Comparison of ENCODE assay signal across 8 cellular contexts in the genomic region with DNA sequence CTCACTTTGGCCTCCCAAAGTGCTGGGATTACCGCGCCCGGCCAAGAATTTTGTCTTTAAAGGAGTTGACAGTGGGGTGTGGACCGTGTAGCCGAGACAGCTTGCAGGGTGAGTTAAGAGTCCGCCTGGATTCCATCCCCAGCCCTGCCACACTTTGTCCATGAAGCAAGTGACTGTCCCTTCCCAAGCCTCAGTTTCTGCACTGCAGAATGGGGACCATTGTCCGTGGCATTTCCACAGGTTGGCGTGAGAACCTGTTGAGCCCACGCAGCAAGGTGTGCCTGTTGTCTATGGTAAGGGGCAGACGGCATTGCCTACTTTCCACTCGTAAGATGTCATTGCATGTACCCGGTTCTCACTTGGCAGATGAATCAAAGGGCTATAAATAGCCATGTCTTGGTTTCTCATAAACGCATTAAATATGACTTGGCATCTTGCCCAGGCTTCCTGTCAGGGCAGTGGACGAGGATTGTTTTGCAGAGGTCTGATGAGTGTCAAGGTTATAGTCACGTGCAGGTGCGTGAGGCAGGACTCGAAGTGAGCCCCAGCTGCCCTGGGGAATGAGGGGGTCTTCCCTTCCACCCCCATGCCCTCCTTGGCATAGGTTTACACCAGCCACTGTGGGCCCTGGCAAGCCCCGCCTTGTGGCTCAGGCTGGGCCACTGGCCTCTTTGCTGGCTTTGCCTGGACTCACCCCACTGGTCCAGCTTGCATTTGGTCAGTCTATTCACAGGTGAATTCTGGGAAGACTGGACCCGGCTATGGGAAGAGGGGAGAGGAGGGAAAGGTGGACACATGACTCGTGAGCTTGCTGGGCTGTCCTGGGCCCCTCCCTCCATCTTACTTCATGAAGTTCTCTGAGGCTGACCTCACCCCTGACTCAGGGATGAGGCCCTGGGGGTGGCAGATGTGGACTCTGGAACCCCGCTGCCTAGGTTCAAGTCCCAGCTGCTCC. TPM values are rescaled to one million over a fixed set of nuclear protein-coding genes. Genes with fewer than 3 reads are reported as not detected.
A peak's percentile ranks its signal among the peaks of the same experiment; 100 is the strongest.
DNase-seq lines count a peak whose midpoint lies in the region; ATAC-seq and TF ChIP-seq lines count a peak whose summit lies in the region.

No MANE protein-coding gene starts in this region.

- intact Hi-C loops in tibial artery (cut with DNase I; ENCODE audit: low total_unique reads): no loop called here

- H3K9me3 ChIP-seq in tibial artery: peaks cover 0 to 1% (median 0%) of the 10 kb centered on the region in 3 donors

- no peaks in the 10 kb centered on the region for H3K36me3 ChIP-seq in GM06990 (ENCODE audit: control insufficient read depth, insufficient read depth, low read length)
- H3K36me3 ChIP-seq in tibial artery: no peaks in the 10 kb centered on the region

- H3K27ac ChIP-seq in tibial artery: peak overlapping the region; percentile 36 to 37

- H3K4me1 ChIP-seq in tibial artery: peaks cover 0 to 17% (median 7%) of the 10 kb centered on the region in 4 donors

- ATAC-seq in HG03060 (IDR thresholded peaks at IDR 0.05; ENCODE audit: low read depth, unreplicated experiment): peak; percentile 62
- peak; percentile 38 for ATAC-seq in omental fat pad (ENCODE audit: low FRiP score)
- ATAC-seq in HG03039 (IDR thresholded peaks at IDR 0.05; ENCODE audit: unreplicated experiment): no peak

- H3K27me3 ChIP-seq in GM06990 (replicated peaks; ENCODE audit: control insufficient read depth, insufficient read depth, low read length) (no peaks in the 10 kb centered on the region), tibial artery (peaks cover 0 to 13% of the 10 kb centered on the region in 2 donors)

- no peak for TF ChIP-seq CTCF in GM06990 (IDR thresholded peaks at IDR 0.05; ENCODE audit: insufficient read depth, low read length, poor library complexity, severe bottlenecking)
- TF ChIP-seq CTCF in omental fat pad (IDR thresholded peaks at IDR 0.05): no peak
- no peak for TF ChIP-seq CTCF in tibial artery (IDR thresholded peaks at IDR 0.05)

- no peak overlapping the region for H3K4me3 ChIP-seq in GM06990 (replicated peaks; ENCODE audit: low read depth, low read length)
- no peak overlapping the region for H3K4me3 ChIP-seq in tibial artery

- DNase-seq in GM06990 (ENCODE audit: extremely low read depth, insufficient read length) (peak; percentile 75), NCI-H345 treated with DMSO at 0.1 percent for 48 hours (lab: John Stamatoyannopoulos, UW; ENCODE audit: unreplicated experiment) (peak; percentile 22), omental fat pad (ENCODE audit: low spot score) (peak; percentile 36), tibial artery (peak; percentile 76 to 82)
- peak; percentile 46 to 90 for DNase-seq in activated CD4-positive, alpha-beta T cell treated with anti-CD3 and anti-CD28 coated beads, Interleukin-2, amount 50 U/mL, for 24 hours (ENCODE audit: low read depth in 1 of 2, low spot score in 1 of 2)
- peak; percentile 84 for DNase-seq in effector CD4-positive, alpha-beta T cell

RNA-seq across cellular contexts. Expression of a gene that starts 14.6 kb away (rescaled TPM):
- not detected for total RNA-seq in omental fat pad

RNA-seq across cellular contexts. Expression of a gene that starts 34.8 kb away (rescaled TPM):
- 10 to 100 TPM; 10.4 to 30.9 (median 17.9) TPM for total RNA-seq in omental fat pad

RNA-seq across cellular contexts. Expression of a gene that starts 54.8 kb away (rescaled TPM):
- 100 to 1,000 TPM in 2 of 4 donors, 10 to 100 TPM in 2; 67.0 to 106 (median 92.0) TPM for total RNA-seq in omental fat pad

RNA-seq across cellular contexts. Expression of a gene that starts 59.4 kb away (rescaled TPM):
- total RNA-seq in omental fat pad: 100 to 1,000 TPM in 1 of 4 donors, 10 to 100 TPM in 3; 68.9 to 129 (median 88.8) TPM

Comparison
In these comparisons a context has a peak if more than half of its experiments do, and no peak if none do; other contexts are left out.
1. DNase-seq: peak in every context shown above with its lines; median percentile 84 in effector CD4-positive, alpha-beta T cell; 79 in tibial artery; 75 in GM06990; 68 in activated CD4-positive, alpha-beta T cell treated with anti-CD3 and anti-CD28 coated beads, Interleukin-2, amount 50 U/mL, for 24 hours; 36 in omental fat pad; 22 in NCI-H345 treated with DMSO at 0.1 percent for 48 hours.